21 cellular contexts compared by ENCODE assay signal in genomic region chr9:24036459-24036858, GRCh38.
"Had no signal": no experiment of that assay in that cellular context is flagged by ENCODE, and none has a peak within 500 bp of the region (broad histone marks: within the 10 kb centered on the region; RNA-seq: fewer than 3 reads in every experiment).

No MANE protein-coding gene starts in this region.

- DNase-seq: activated CD4-positive, alpha-beta memory T cell treated with anti-CD3 and anti-CD28 coated beads, Interleukin-2, amount 10 ng/mL, durations not matched to agents 7 days and 5 days; activated CD4-positive, alpha-beta T cell treated with anti-CD3 and anti-CD28 coated beads for 4 hours; activated CD8-positive, alpha-beta memory T cell treated with anti-CD3 and anti-CD28 coated beads, Interleukin-2, amount 10 ng/mL, durations not matched to agents 7 days and 5 days; activated naive CD4-positive, alpha-beta T cell treated with Interleukin-2 at 50 U/mL for 16 hours; activated naive CD8-positive, alpha-beta T cell treated with anti-CD3 and anti-CD28 coated beads, Interleukin-2, amount 10 ng/mL, durations not matched to agents 7 days and 5 days; body of pancreas; cortex of kidney; erythroblast; foreskin melanocyte; hypothalamus; kidney; natural killer cell; pancreas; right lobe of liver; small intestine; stimulated activated CD4-positive, alpha-beta T cell treated with anti-CD3 and anti-CD28 coated beads, Interleukin-4, amount 100 ng/mL, for 1 hour; stomach; testis had no signal

- ATAC-seq: activated CD8-positive, alpha-beta memory T cell treated with anti-CD3 and anti-CD28 coated beads, Interleukin-2, amount 10 ng/mL, durations not matched to agents 7 days and 5 days; body of pancreas; left lobe of liver; natural killer cell; pancreas; right lobe of liver had no signal

- H3K4me3 ChIP-seq: body of pancreas, lung, pancreas, right lobe of liver, stomach, testis had no signal

- H3K4me1 ChIP-seq: body of pancreas, pancreas, right lobe of liver, stomach, testis had no signal

- H3K27ac ChIP-seq: body of pancreas, neutrophil, pancreas, right lobe of liver, stomach, testis had no signal

- H3K9me3 ChIP-seq: body of pancreas, neutrophil, pancreas, right lobe of liver, testis had no signal

- H3K36me3 ChIP-seq: neutrophil, pancreas, right lobe of liver, stomach had no signal

- H3K27me3 ChIP-seq: body of pancreas, neutrophil, pancreas, right lobe of liver, stomach, testis had no signal
